Comparison of ENCODE assay signal across 27 cellular contexts in genomic region chr3:164890061-164890460, GRCh38.
"Had no signal": no experiment of that assay in that cellular context is flagged by ENCODE, and none has a peak within 500 bp of the region (broad histone marks: within the 10 kb centered on the region; RNA-seq: fewer than 3 reads in every experiment).

No MANE protein-coding gene starts in this region.

- DNase-seq: activated CD4-positive, alpha-beta T cell treated with anti-CD3 and anti-CD28 coated beads for 1 hour; activated CD4-positive, alpha-beta T cell treated with anti-CD3 and anti-CD28 coated beads for 4 hours; activated CD4-positive, alpha-beta T cell treated with anti-CD3 and anti-CD28 coated beads, Interleukin-2, amount 10 ng/mL, durations not matched to agents 7 days and 5 days; activated CD4-positive, alpha-beta T cell treated with anti-CD3 and anti-CD28 coated beads, Interleukin-2, amount 50 U/mL, for 48 hours; activated CD8-positive, alpha-beta memory T cell treated with anti-CD3 and anti-CD28 coated beads for 24 hours; activated CD8-positive, alpha-beta T cell treated with anti-CD3 and anti-CD28 coated beads for 36 hours; activated effector memory CD4-positive, alpha-beta T cell treated with Interleukin-2 at 50 U/mL for 16 hours; activated gamma-delta T cell treated with Interleukin-2 at 50 U/mL for 16 hours; activated naive CD4-positive, alpha-beta T cell treated with anti-CD3 and anti-CD28 coated beads, Interleukin-2, amount 50 U/mL, for 16 hours; activated naive CD4-positive, alpha-beta T cell treated with Interleukin-2 at 50 U/mL for 16 hours; activated T-cell treated with anti-CD3 and anti-CD28 coated beads, Interleukin-2, amount 50 U/mL, for 4 hours; amniotic stem cell; anterior cingulate cortex; brain microvascular endothelial cell; dorsolateral prefrontal cortex; effector memory CD4-positive, alpha-beta T cell; esophagus squamous epithelium; foreskin melanocyte; heart right ventricle; T-helper 2 cell had no signal

- H3K4me1 Mint-ChIP-seq: activated CD4-positive, alpha-beta T cell treated with anti-CD3 and anti-CD28 coated beads, Interleukin-2, amount 10 ng/mL, durations not matched to agents 7 days and 5 days; activated T-helper 17 cell treated with anti-CD3 and anti-CD28 coated beads, Interleukin-2, amount 50 U/mL, for 72 hours; central memory CD8-positive, alpha-beta T cell had no signal

- H3K27me3 ChIP-seq: brain microvascular endothelial cell, esophagus squamous epithelium, gastroesophageal sphincter, heart right ventricle had no signal

- H3K36me3 ChIP-seq: brain microvascular endothelial cell, esophagus squamous epithelium, gastroesophageal sphincter, heart right ventricle had no signal

- H3K36me3 Mint-ChIP-seq: activated naive CD8-positive, alpha-beta T cell had no signal

- H3K27me3 Mint-ChIP-seq: activated CD4-positive, alpha-beta T cell treated with anti-CD3 and anti-CD28 coated beads, Interleukin-2, amount 10 ng/mL, durations not matched to agents 7 days and 5 days; activated CD8-positive, alpha-beta T cell treated with anti-CD3 and anti-CD28 coated beads for 36 hours; activated naive CD8-positive, alpha-beta T cell; activated T-helper 17 cell treated with anti-CD3 and anti-CD28 coated beads, Interleukin-2, amount 50 U/mL, for 72 hours; central memory CD8-positive, alpha-beta T cell; dendritic cell treated with granulocyte-macrophage colony-stimulating factor and Interleukin-4, amounts not matched to agents 40 ng/mL and 50 ng/mL, for 4 days had no signal

- H3K4me1 ChIP-seq: esophagus squamous epithelium, gastroesophageal sphincter, heart right ventricle had no signal

- H3K4me3 ChIP-seq: coronary artery, dorsolateral prefrontal cortex, esophagus squamous epithelium, gastroesophageal sphincter, heart right ventricle had no signal

- ATAC-seq: activated CD8-positive, alpha-beta T cell treated with anti-CD3 and anti-CD28 coated beads for 36 hours; activated T-cell treated with anti-CD3 and anti-CD28 coated beads, Interleukin-2, amount 50 U/mL, for 4 hours; activated T-helper 17 cell treated with anti-CD3 and anti-CD28 coated beads, Interleukin-2, amount 50 U/mL, for 72 hours; gastroesophageal sphincter; heart right ventricle had no signal

- H3K27ac Mint-ChIP-seq: activated CD4-positive, alpha-beta T cell treated with anti-CD3 and anti-CD28 coated beads, Interleukin-2, amount 10 ng/mL, durations not matched to agents 7 days and 5 days; activated CD8-positive, alpha-beta T cell treated with anti-CD3 and anti-CD28 coated beads for 36 hours; activated naive CD8-positive, alpha-beta T cell; activated T-helper 17 cell treated with anti-CD3 and anti-CD28 coated beads, Interleukin-2, amount 50 U/mL, for 72 hours; dendritic cell treated with granulocyte-macrophage colony-stimulating factor and Interleukin-4, amounts not matched to agents 40 ng/mL and 50 ng/mL, for 4 days had no signal

- H3K27ac ChIP-seq: brain microvascular endothelial cell, coronary artery, dorsolateral prefrontal cortex, epithelial cell of prostate, esophagus squamous epithelium, gastroesophageal sphincter, heart right ventricle had no signal

- H3K4me3 Mint-ChIP-seq: activated CD4-positive, alpha-beta T cell treated with anti-CD3 and anti-CD28 coated beads, Interleukin-2, amount 10 ng/mL, durations not matched to agents 7 days and 5 days; activated CD8-positive, alpha-beta T cell treated with anti-CD3 and anti-CD28 coated beads for 36 hours; activated naive CD8-positive, alpha-beta T cell; activated T-cell treated with anti-CD3 and anti-CD28 coated beads, Interleukin-2, amount 50 U/mL, for 4 hours; activated T-helper 17 cell treated with anti-CD3 and anti-CD28 coated beads, Interleukin-2, amount 50 U/mL, for 72 hours; central memory CD8-positive, alpha-beta T cell; dendritic cell treated with granulocyte-macrophage colony-stimulating factor and Interleukin-4, amounts not matched to agents 40 ng/mL and 50 ng/mL, for 4 days had no signal
